ENCODE assay signal across 8 cellular contexts in the genomic region with DNA sequence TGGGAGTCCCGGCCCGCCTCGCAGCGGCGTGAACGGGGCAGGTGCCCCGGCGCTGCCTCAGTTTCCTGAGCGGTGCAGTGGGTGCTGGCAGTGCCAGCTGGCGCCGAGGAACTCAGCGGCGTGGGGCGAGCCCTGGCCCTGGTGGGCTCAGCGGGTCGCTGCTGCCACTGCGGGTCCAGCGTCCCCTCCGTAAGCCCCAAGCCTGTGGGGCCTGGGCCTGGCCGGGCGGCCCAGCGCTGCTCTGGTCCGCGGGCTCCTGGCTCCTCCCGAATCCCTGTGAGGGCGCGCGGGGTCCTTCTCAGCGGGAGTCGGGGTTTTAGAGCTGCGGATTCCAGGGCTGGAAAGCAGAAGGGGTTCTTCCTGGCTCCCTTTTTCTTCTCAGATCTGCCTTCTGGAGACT. TPM values are rescaled to one million over a fixed set of nuclear protein-coding genes. Genes with fewer than 3 reads are reported as not detected.
A peak's percentile ranks its signal among the peaks of the same experiment; 100 is the strongest.
DNase-seq lines count a peak whose midpoint lies in the region; ATAC-seq, FAIRE-seq and TF ChIP-seq lines count a peak whose summit lies in the region.
"Not testable (repeated sequence)": the region's sequence is repeated elsewhere in the genome, so short reads cannot be mapped to it uniquely, and the experiment has no call there.

No MANE protein-coding gene starts in this region.

- not testable (repeated sequence) for DNase-seq in DND-41; SK-N-MC (ENCODE audit: low read depth, low spot score); bronchial epithelial cell (ENCODE audit: low read depth); foreskin keratinocyte; lung (ENCODE audit: low spot score); psoas muscle
- peak in 1 of 2 donors; percentile 58 for DNase-seq in upper lobe of left lung

- not testable (repeated sequence) for H3K9me3 ChIP-seq in DND-41 (ENCODE audit: insufficient read depth, low read length, severe bottlenecking); lung (ENCODE audit: control insufficient read depth in 2 of 2, insufficient read depth in 1 of 2, low read length in 1 of 2); psoas muscle; upper lobe of left lung
- peaks cover 24% of the 10 kb centered on the region for H3K9me3 ChIP-seq in SK-N-MC (ENCODE audit: low read depth, low read length)

- H3K9ac ChIP-seq in DND-41 (ENCODE audit: low read depth, low read length) (peak overlapping the region; percentile 85), SK-N-MC (ENCODE audit: insufficient read length) (peak overlapping the region; percentile 85)

- H3K4me3 ChIP-seq in DND-41 (ENCODE audit: low read depth in 1 of 2, low read length in 2 of 2) = peak overlapping the region; percentile 77 to 88; a peak in 3 of 4 replicates
- H3K4me3 ChIP-seq in SK-N-MC = peak overlapping the region; percentile 95
- peak overlapping the region; percentile 62 for H3K4me3 ChIP-seq in bronchial epithelial cell (ENCODE audit: low read depth, low read length)
- H3K4me3 ChIP-seq in lung = peak overlapping the region; percentile 80
- peak overlapping the region; percentile 96 for H3K4me3 ChIP-seq in psoas muscle
- peak overlapping the region; percentile 77 to 99 (median 91) for H3K4me3 ChIP-seq in upper lobe of left lung

- intact Hi-C loops in psoas muscle (cut with DNase I) = loop anchor here in 1 of 2 donors (5.0 kb wide), 1 partner anchor 162 kb away; a partner anchor contains a TSS

- 1 to 3% methylated on average over 7 to 9 of the region's 31 CpGs for WGBS in lung, 2 donors
- 0 to 4% methylated on average over 4 to 13 of the region's 31 CpGs; no CpG with 5 or more reads in 1 of the 3 donors for WGBS in psoas muscle, 3 donors
- no CpG with 5 or more reads among the region's 31 CpGs for WGBS in upper lobe of left lung, 2 donors

- not testable (repeated sequence) for H2AFZ ChIP-seq in DND-41 (ENCODE audit: low read depth, low read length)

- H3K27me3 ChIP-seq in DND-41 (ENCODE audit: insufficient read depth, low read length, poor library complexity); bronchial epithelial cell (ENCODE audit: control insufficient read depth, insufficient read depth, low read length); foreskin keratinocyte; lung (ENCODE audit: control insufficient read depth, insufficient read depth); psoas muscle (ENCODE audit: insufficient read depth in 3 of 3, low read length in 2 of 3); upper lobe of left lung: not testable (repeated sequence)

- not testable (repeated sequence) for ATAC-seq in DND-41 (ENCODE audit: insufficient read depth, low read depth); lung (ENCODE audit: insufficient read depth, low FRiP score)
- ATAC-seq in HG02852 (IDR thresholded peaks at IDR 0.05; ENCODE audit: unreplicated experiment) = peak; percentile 5
- peak; percentile 4 for ATAC-seq in foreskin keratinocyte
- ATAC-seq in psoas muscle = peak in 2 of 4 donors; percentile 4 to 26
- peak in 1 of 2 donors; percentile 18 for ATAC-seq in upper lobe of left lung (ENCODE audit: low FRiP score in 2 of 2)

- peaks cover 46% of the 10 kb centered on the region for H3K79me2 ChIP-seq in DND-41 (ENCODE audit: insufficient read depth, low read length)

- peak overlapping the region; percentile 86 for H3K27ac ChIP-seq in DND-41 (ENCODE audit: low read length)
- not testable (repeated sequence) for H3K27ac ChIP-seq in SK-N-MC, foreskin keratinocyte
- peak overlapping the region in 1 of 2 donors; percentile 62 for H3K27ac ChIP-seq in lung (ENCODE audit: low read depth in 1 of 2, low read length in 1 of 2)
- peak overlapping the region; percentile 91 for H3K27ac ChIP-seq in psoas muscle
- peak overlapping the region; percentile 83 to 93 (median 85) for H3K27ac ChIP-seq in upper lobe of left lung

- not testable (repeated sequence) for TF ChIP-seq POLR2A in upper lobe of left lung (IDR thresholded peaks at IDR 0.05)

- not testable (repeated sequence) for TF ChIP-seq EP300 in upper lobe of left lung (IDR thresholded peaks at IDR 0.05)

- not testable (repeated sequence) for FAIRE-seq in bronchial epithelial cell (lab: Jason Lieb, UNC)

- H3K36me3 ChIP-seq in DND-41 (ENCODE audit: insufficient read depth, low read length) (peaks cover 41% of the 10 kb centered on the region), SK-N-MC (ENCODE audit: insufficient read depth, low read length) (peaks cover 45% of the 10 kb centered on the region), psoas muscle (ENCODE audit: insufficient read depth in 1 of 2, low read depth in 1 of 2) (peaks cover 4 to 38% of the 10 kb centered on the region in 2 donors), upper lobe of left lung (peaks cover 0 to 27% (median 10%) of the 10 kb centered on the region in 4 donors)
- not testable (repeated sequence) for H3K36me3 ChIP-seq in bronchial epithelial cell (ENCODE audit: control insufficient read depth, insufficient read depth, low read length); lung (ENCODE audit: control insufficient read depth in 2 of 2, insufficient read depth in 2 of 2, low read length in 2 of 2)

- H3K4me1 ChIP-seq in DND-41 (ENCODE audit: insufficient read depth, low read length) (peaks cover 33% of the 10 kb centered on the region), upper lobe of left lung (peaks cover 5 to 23% (median 16%) of the 10 kb centered on the region in 4 donors)
- not testable (repeated sequence) for H3K4me1 ChIP-seq in foreskin keratinocyte; lung (ENCODE audit: control insufficient read depth in 2 of 2, insufficient read depth in 2 of 2, low read length in 2 of 2); psoas muscle

- peak overlapping the region; percentile 93 for H3K4me2 ChIP-seq in DND-41 (ENCODE audit: insufficient read depth, low read length)

- not testable (repeated sequence) for H4K20me1 ChIP-seq in DND-41 (ENCODE audit: insufficient read depth, low read length)

- TF ChIP-seq CTCF in DND-41 (IDR thresholded peaks at IDR 0.05; ENCODE audit: borderline replicate concordance, extremely low read depth, low read length, poor library complexity, severe bottlenecking); bronchial epithelial cell (IDR thresholded peaks at IDR 0.05; ENCODE audit: insufficient read depth, low read length, severe bottlenecking); foreskin keratinocyte (conservative IDR thresholded peaks at IDR 0.05); lung (IDR thresholded peaks at IDR 0.05; ENCODE audit: control extremely low read depth, extremely low read depth); psoas muscle (IDR thresholded peaks at IDR 0.05); upper lobe of left lung (IDR thresholded peaks at IDR 0.05): not testable (repeated sequence)

RNA-seq across cellular contexts. Expression of a gene that starts 0.9 kb away (rescaled TPM):
- 7.0 and 9.5 TPM in 2 replicates for total RNA-seq in bronchial epithelial cell
- total RNA-seq in foreskin keratinocyte = 6.8 and 8.1 TPM in 2 replicates
- polyA plus RNA-seq in foreskin keratinocyte = 2.0 and 2.6 TPM in 2 replicates
- 10 to 100 TPM; 13.2 to 27.4 TPM for total RNA-seq in lung
- 10 to 100 TPM in 1 of 2 donors, 1 to 10 TPM in 1; 4.5 to 11.2 TPM for polyA plus RNA-seq in lung
- total RNA-seq in psoas muscle = 1 to 10 TPM; 5.5 to 7.2 (median 6.1) TPM
- 1 to 10 TPM; 1.7 to 5.4 (median 2.9) TPM for polyA plus RNA-seq in psoas muscle
- total RNA-seq in upper lobe of left lung = 10 to 100 TPM; 11.4 to 27.2 (median 16.3) TPM

RNA-seq across cellular contexts. Expression of a gene that starts 35.1 kb away (rescaled TPM):
- total RNA-seq in bronchial epithelial cell = 0.53 and 0.90 TPM in 2 replicates
- total RNA-seq in foreskin keratinocyte = 0.24 and 0.28 TPM in 2 replicates
- 0.11 and 0.13 TPM in 2 replicates for polyA plus RNA-seq in foreskin keratinocyte
- 1 to 10 TPM; 1.5 to 5.3 TPM for total RNA-seq in lung
- polyA plus RNA-seq in lung = 1 to 10 TPM in 1 of 2 donors, under 1 TPM in 1; 0.35 to 1.1 TPM
- total RNA-seq in psoas muscle = 1 to 10 TPM in 3 of 4 donors, under 1 TPM in 1; 0.71 to 1.6 (median 1.2) TPM
- polyA plus RNA-seq in psoas muscle = 1 to 10 TPM in 2 of 3 donors, under 1 TPM in 1; 0.48 to 4.4 (median 1.5) TPM
- total RNA-seq in upper lobe of left lung = 1 to 10 TPM in 3 of 6 donors, under 1 TPM in 3; 0.55 to 4.2 (median 1.0) TPM
